ENCODE assay signal across 8 cellular contexts in genomic region chr14:105021656-105022275, GRCh38. TPM values are rescaled to one million over a fixed set of nuclear protein-coding genes. Genes with fewer than 3 reads are reported as not detected.
A peak's percentile ranks its signal among the peaks of the same experiment; 100 is the strongest.
DNase-seq lines count a peak whose midpoint lies in the region; ATAC-seq, FAIRE-seq and TF ChIP-seq lines count a peak whose summit lies in the region.

No MANE protein-coding gene starts in this region.

- peak overlapping the region; percentile 96 for H3K4me2 ChIP-seq in endothelial cell of umbilical vein (ENCODE audit: insufficient read depth, low read length)

- BruUV-seq in endothelial cell of umbilical vein (replicated peaks; lab: Mats Ljungman, UMichigan), result TSS peak; percentile 42

- DNase-seq in NCI-H2196 (lab: John Stamatoyannopoulos, UW; ENCODE audit: unreplicated experiment), result peak; percentile 23
- DNase-seq in NCI-H2196 treated with DMSO at 0.1 percent for 48 hours (lab: John Stamatoyannopoulos, UW; ENCODE audit: unreplicated experiment), result no peak
- DNase-seq in NCI-H1092 (lab: John Stamatoyannopoulos, UW), result peak; percentile 28
- DNase-seq in WERI-Rb-1, result peak; percentile 85
- DNase-seq in endothelial cell of umbilical vein (ENCODE audit: low read depth, low spot score), result no peak
- DNase-seq in naive B cell, result no peak
- no peak for DNase-seq in OCI-M2 (lab: John Stamatoyannopoulos, UW; ENCODE audit: unreplicated experiment)

- H3K4me1 ChIP-seq in endothelial cell of umbilical vein (ENCODE audit: control insufficient read depth, extremely low read depth, insufficient read depth, low read length) (peaks cover 54% of the 10 kb centered on the region), thymus (ENCODE audit: control insufficient read depth, insufficient read depth, low read length) (peaks cover 23% of the 10 kb centered on the region)

- H3K27ac ChIP-seq in WERI-Rb-1 (peak overlapping the region; percentile 93), endothelial cell of umbilical vein (ENCODE audit: insufficient read depth, low read depth, low read length) (peak overlapping the region; percentile 80), thymus (ENCODE audit: low read depth) (peak overlapping the region; percentile 84)

- CTCF ChIA-PET in endothelial cell of umbilical vein (lab: Charles Lee), result interaction anchor here (0.7 to 3.2 kb wide), 3 partner anchors 24 to 46 kb away, joined by 3 to 34 read pairs (median 4); no protein-coding TSS in a partner anchor

- H3K36me3 ChIP-seq in WERI-Rb-1 (peaks cover 36% of the 10 kb centered on the region), endothelial cell of umbilical vein (ENCODE audit: control insufficient read depth in 2 of 2, extremely low read depth in 1 of 2, insufficient read depth in 2 of 2, low read length in 2 of 2) (no peaks in the 10 kb centered on the region), thymus (ENCODE audit: control insufficient read depth, insufficient read depth) (peaks cover 3% of the 10 kb centered on the region)

- no peaks in the 10 kb centered on the region for H3K27me3 ChIP-seq in WERI-Rb-1 (ENCODE audit: insufficient read depth, low read depth, severe bottlenecking)
- H3K27me3 ChIP-seq in endothelial cell of umbilical vein (ENCODE audit: control insufficient read depth in 2 of 2, insufficient read depth in 2 of 2, low read length in 2 of 2), result no peaks in the 10 kb centered on the region
- no peaks in the 10 kb centered on the region for H3K27me3 ChIP-seq in thymus (ENCODE audit: control insufficient read depth, insufficient read depth)

- peak overlapping the region; percentile 77 to 96 (median 94) for H3K4me3 Mint-ChIP-seq in naive B cell

- peaks cover 0 to 1% (median 0%) of the 10 kb centered on the region in 7 donors for H3K9me3 Mint-ChIP-seq in naive B cell

- H3K9me3 ChIP-seq in WERI-Rb-1 (ENCODE audit: severe bottlenecking) (no peaks in the 10 kb centered on the region), endothelial cell of umbilical vein (replicated peaks; ENCODE audit: control insufficient read depth, insufficient read depth, low read length) (peaks cover 2% of the 10 kb centered on the region), thymus (ENCODE audit: control insufficient read depth) (no peaks in the 10 kb centered on the region)

- H3K79me2 ChIP-seq in endothelial cell of umbilical vein (ENCODE audit: control insufficient read depth, insufficient read depth, low read length), result peaks cover 41% of the 10 kb centered on the region

- POLR2A ChIA-PET in endothelial cell of umbilical vein (lab: Charles Lee), result interaction anchor here (0.7 to 1.0 kb wide), 2 partner anchors 10 to 203 kb away, joined by 5 read pairs; no protein-coding TSS in a partner anchor

- no peak for TF ChIP-seq POLR2A in endothelial cell of umbilical vein (IDR thresholded peaks at IDR 0.05; ENCODE audit: low read depth, low read length)

- ATAC-seq in naive B cell (ENCODE audit: low read depth in 2 of 2), result no peak

- no peaks in the 10 kb centered on the region for H3K27me3 Mint-ChIP-seq in naive B cell

- H3K4me1 Mint-ChIP-seq in naive B cell, result peaks cover 13 to 39% (median 27%) of the 10 kb centered on the region in 3 donors

- WGBS in thymus, result 13% methylated on average over 20 of the region's 20 CpGs

- H4K20me1 ChIP-seq in endothelial cell of umbilical vein (replicated peaks; ENCODE audit: control insufficient read depth, extremely low read depth, insufficient read depth, low read length), result no peaks in the 10 kb centered on the region

- peak; percentile 53 for TF ChIP-seq CTCF in WERI-Rb-1 (IDR thresholded peaks at IDR 0.05; ENCODE audit: low read depth, low read length)
- no peak for TF ChIP-seq CTCF in endothelial cell of umbilical vein (IDR thresholded peaks at IDR 0.05; ENCODE audit: extremely low read depth in 1 of 2, insufficient read depth in 1 of 2, low read depth in 1 of 2, low read length in 2 of 2)

- intact Hi-C loops in endothelial cell of umbilical vein (cut with micrococcal nuclease), result loop anchor here (1.0 to 2.0 kb wide), 4 partner anchors 36 to 88 kb away; partner anchors contain the start of gene CLBA1

- peak overlapping the region; percentile 81 for H3K9ac ChIP-seq in endothelial cell of umbilical vein (replicated peaks; ENCODE audit: extremely low read depth, insufficient read depth, low read length)

- no peaks in the 10 kb centered on the region for H3K9me1 ChIP-seq in endothelial cell of umbilical vein (replicated peaks; ENCODE audit: control insufficient read depth, extremely low read depth, insufficient read depth, low read length)

- no peaks in the 10 kb centered on the region for H3K36me3 Mint-ChIP-seq in naive B cell

- dilution Hi-C loops in endothelial cell of umbilical vein (cut with MboI; ENCODE audit: extremely low pct_ligation_motif_present, low sequenced_read_pairs), result no loop called here

- no peak for FAIRE-seq in endothelial cell of umbilical vein (lab: Jason Lieb, UNC)

- peak overlapping the region; percentile 66 for H3K4me3 ChIP-seq in WERI-Rb-1 (ENCODE audit: low read depth, low read length)
- H3K4me3 ChIP-seq in endothelial cell of umbilical vein (replicated peaks in 1 of 3; ENCODE audit: insufficient read depth in 1 of 3, low read depth in 1 of 3, low read length in 3 of 3), result peak overlapping the region; percentile 50 to 85 (median 57)
- peak overlapping the region; percentile 58 for H3K4me3 ChIP-seq in thymus (ENCODE audit: low read length)

- peak overlapping the region; percentile 79 to 96 (median 92) for H3K27ac Mint-ChIP-seq in naive B cell

- H2AFZ ChIP-seq in endothelial cell of umbilical vein (ENCODE audit: low read depth, low read length), result peak overlapping the region; percentile 62

TF ChIP-seq in endothelial cell of umbilical vein, 7 proteins besides CTCF, POLR2A, EP300 and RAD21 (continues in another document):
- TF ChIP-seq FOS (IDR thresholded peaks at IDR 0.05; ENCODE audit: borderline replicate concordance, insufficient read depth, low read length), result no peak
- TF ChIP-seq MYC (IDR thresholded peaks at IDR 0.05; ENCODE audit: low read depth, low read length), result no peak
- TF ChIP-seq MAX (IDR thresholded peaks at IDR 0.05; ENCODE audit: insufficient read depth, insufficient read length), result no peak
- no peak for TF ChIP-seq GATA2 (IDR thresholded peaks at IDR 0.05; ENCODE audit: insufficient read depth, insufficient read length, low read depth, low read length)
- TF ChIP-seq JUN (IDR thresholded peaks at IDR 0.05; ENCODE audit: borderline replicate concordance, insufficient read depth, insufficient read length, low read depth), result no peak
- no peak for TF ChIP-seq POLR2AphosphoS5 (IDR thresholded peaks at IDR 0.05; ENCODE audit: insufficient read depth, low read depth, low read length)

RNA-seq across cellular contexts. Expression of gene CDCA4, which starts 0.9 kb away (rescaled TPM):
- 44.5 and 46.3 TPM in 2 replicates for total RNA-seq in endothelial cell of umbilical vein
- polyA plus RNA-seq in endothelial cell of umbilical vein, result 29.9 and 35.5 TPM in 2 replicates
- 25.0 and 29.3 TPM in 2 replicates for polyA plus RNA-seq in endothelial cell of umbilical vein (2011; cell fraction: cytosol; rRNA removed)
- polyA plus RNA-seq in endothelial cell of umbilical vein (2011; cell fraction: nucleus; rRNA removed), result 16.5 and 17.0 TPM in 2 replicates
- polyA plus RNA-seq in endothelial cell of umbilical vein (2012), result 21.2 and 29.7 TPM in 2 replicates
- polyA minus RNA-seq in endothelial cell of umbilical vein, result 17.8 and 19.9 TPM in 2 replicates
- polyA minus RNA-seq in endothelial cell of umbilical vein (2011; cell fraction: cytosol; rRNA and poly(A)+ RNA removed), result 25.6 TPM
- 7.7 and 8.7 TPM in 2 replicates for polyA minus RNA-seq in endothelial cell of umbilical vein (2011; cell fraction: nucleus; rRNA and poly(A)+ RNA removed)
- polyA plus RNA-seq in naive B cell (ENCODE audit: low read depth in 6 of 6), result 10 to 100 TPM in 1 of 6 donors, 1 to 10 TPM in 5; 4.6 to 11.9 (median 6.7) TPM
- polyA plus RNA-seq in thymus, result 10.7 TPM

RNA-seq across cellular contexts. Expression of gene CLBA1, which starts 36.2 kb away (rescaled TPM):
- total RNA-seq in endothelial cell of umbilical vein, result 5.3 and 5.6 TPM in 2 replicates
- polyA plus RNA-seq in endothelial cell of umbilical vein (4.9 and 5.2 TPM in 2 replicates), naive B cell (ENCODE audit: low read depth in 6 of 6) (1 to 10 TPM in 1 of 6 donors, under 1 TPM in 4, not detected in 1; 0.59 to 1.1 (median 0.85) TPM), thymus (12.9 TPM)
- 4.7 and 5.5 TPM in 2 replicates for polyA plus RNA-seq in endothelial cell of umbilical vein (2011; cell fraction: cytosol; rRNA removed)
- polyA plus RNA-seq in endothelial cell of umbilical vein (2011; cell fraction: nucleus; rRNA removed), result 8.2 and 8.8 TPM in 2 replicates
- polyA plus RNA-seq in endothelial cell of umbilical vein (2012), result 3.3 and 4.7 TPM in 2 replicates
- polyA minus RNA-seq in endothelial cell of umbilical vein, result 2.5 and 3.0 TPM in 2 replicates
- polyA minus RNA-seq in endothelial cell of umbilical vein (2011; cell fraction: cytosol; rRNA and poly(A)+ RNA removed), result 5.3 TPM
- 2.5 and 3.0 TPM in 2 replicates for polyA minus RNA-seq in endothelial cell of umbilical vein (2011; cell fraction: nucleus; rRNA and poly(A)+ RNA removed)

RNA-seq across cellular contexts. Expression of gene GPR132, which starts 43.5 kb away (rescaled TPM):
- total RNA-seq in endothelial cell of umbilical vein, result not detected in 2 replicates
- polyA plus RNA-seq in endothelial cell of umbilical vein (not detected in 2 replicates), naive B cell (ENCODE audit: low read depth in 6 of 6) (10 to 100 TPM in 4 of 6 donors, 1 to 10 TPM in 2; 8.2 to 33.0 (median 10.8) TPM), thymus (7.4 TPM)
- polyA plus RNA-seq in endothelial cell of umbilical vein (2011; cell fraction: cytosol; rRNA removed), result 0.03 TPM in 1 of 2 replicates, not detected in the other
- not detected in 2 replicates for polyA plus RNA-seq in endothelial cell of umbilical vein (2011; cell fraction: nucleus; rRNA removed)
- 0.13 and 0.30 TPM in 2 replicates for polyA plus RNA-seq in endothelial cell of umbilical vein (2012)
- polyA minus RNA-seq in endothelial cell of umbilical vein, result 0.56 TPM in 1 of 2 replicates, not detected in the other
- polyA minus RNA-seq in endothelial cell of umbilical vein (2011; cell fraction: cytosol; rRNA and poly(A)+ RNA removed), result not detected
- polyA minus RNA-seq in endothelial cell of umbilical vein (2011; cell fraction: nucleus; rRNA and poly(A)+ RNA removed), result not detected in 2 replicates

RNA-seq across cellular contexts. Expression of gene AHNAK2, which starts 43.6 kb away (rescaled TPM):
- 68.7 and 81.9 TPM in 2 replicates for total RNA-seq in endothelial cell of umbilical vein
- 16.6 and 17.7 TPM in 2 replicates for polyA plus RNA-seq in endothelial cell of umbilical vein
- polyA plus RNA-seq in endothelial cell of umbilical vein (2011; cell fraction: cytosol; rRNA removed), result 20.2 and 20.8 TPM in 2 replicates
- 86.6 and 90.9 TPM in 2 replicates for polyA plus RNA-seq in endothelial cell of umbilical vein (2011; cell fraction: nucleus; rRNA removed)
- 76.1 and 85.2 TPM in 2 replicates for polyA plus RNA-seq in endothelial cell of umbilical vein (2012)
- polyA minus RNA-seq in endothelial cell of umbilical vein, result 72.8 and 76.9 TPM in 2 replicates
- polyA minus RNA-seq in endothelial cell of umbilical vein (2011; cell fraction: cytosol; rRNA and poly(A)+ RNA removed), result 25.0 TPM
- polyA minus RNA-seq in endothelial cell of umbilical vein (2011; cell fraction: nucleus; rRNA and poly(A)+ RNA removed), result 87.1 and 88.1 TPM in 2 replicates
- polyA plus RNA-seq in naive B cell (ENCODE audit: low read depth in 6 of 6), result under 1 TPM in 5 of 6 donors, not detected in 1; 0.63 to 0.92 (median 0.70) TPM
- 3.8 TPM for polyA plus RNA-seq in thymus

Comparison
In these comparisons a context has a peak if more than half of its experiments do, and no peak if none do; other contexts are left out.
1. DNase-seq: peak in NCI-H2196 (single experiment), NCI-H1092 (single experiment) and WERI-Rb-1 (single experiment); none in NCI-H2196 treated with DMSO at 0.1 percent for 48 hours (single experiment), endothelial cell of umbilical vein (single experiment), naive B cell (single experiment) and OCI-M2 (single experiment).
2. Peak in every context shown above with its lines, with median percentiles within 50 percentile points of each other: H3K27ac ChIP-seq and H3K4me3 ChIP-seq.